Comparison of ENCODE assay signal across 23 cellular contexts in genomic region chr7:54161621-54162020, GRCh38.
"Had no signal": no experiment of that assay in that cellular context is flagged by ENCODE, and none has a peak within 500 bp of the region (broad histone marks: within the 10 kb centered on the region; RNA-seq: fewer than 3 reads in every experiment).

No MANE protein-coding gene starts in this region.

- DNase-seq: islet precursor cell; left ventricle myocardium inferior; mesendoderm; naive thymus-derived CD4-positive, alpha-beta T cell; ovary; posterior cingulate gyrus; retina; right cardiac atrium; stimulated activated CD4-positive, alpha-beta T cell treated with anti-CD3 and anti-CD28 coated beads, Interleukin-12 subunit alpha, Interleukin-12 subunit beta, amount 100 ng/mL, for 4 hours; stimulated activated CD4-positive, alpha-beta T cell treated with anti-CD3 and anti-CD28 coated beads, Interleukin-15, amount 100 ng/mL, for 24 hours; stimulated activated CD4-positive, alpha-beta T cell treated with anti-CD3 and anti-CD28 coated beads, Interleukin-2, amount 100 ng/mL, for 24 hours; stimulated activated CD4-positive, alpha-beta T cell treated with anti-CD3 and anti-CD28 coated beads, Interleukin-4, amount 100 ng/mL, for 1 hour; stimulated activated naive B cell treated with anti-CD40 and anti-IgM and Interleukin-4, amounts not matched to agents 10 μg/mL and 1 μg/mL and 100 μg/mL, for 72 hours; stimulated activated naive CD8-positive, alpha-beta T cell treated with anti-CD3 and anti-CD28 coated beads, Interleukin-15, Interleukin-2, amounts not matched to agents 100 U/mL and 50 U/mL, for 24 hours; stomach; testis; thyroid gland; transverse colon; upper lobe of left lung had no signal

- H3K4me3 ChIP-seq: left ventricle myocardium inferior, lung, ovary, prostate gland, skin epidermis, stomach, testis, thyroid gland, transverse colon, upper lobe of left lung, vagina had no signal
